Comparison of ENCODE assay signal across 29 cellular contexts in the genomic region with DNA sequence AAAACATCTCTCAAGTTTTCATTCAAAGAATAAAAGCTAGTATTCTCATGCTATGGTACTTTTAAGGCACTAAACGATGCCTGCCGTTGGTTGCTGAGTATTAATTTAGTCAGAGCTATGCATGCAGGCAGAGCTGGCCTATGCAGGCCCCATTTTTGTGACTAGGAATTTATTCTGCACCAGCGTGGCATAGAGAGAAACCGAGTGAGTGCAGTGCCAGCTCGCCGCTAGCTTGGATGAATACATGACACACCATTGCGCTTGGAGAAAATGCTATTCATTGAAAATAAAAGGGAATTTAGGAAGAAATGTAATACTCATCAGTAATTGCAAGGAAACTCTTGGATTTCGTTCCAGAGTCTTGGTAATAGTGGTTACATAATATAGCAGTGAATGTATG.
"Had no signal": no experiment of that assay in that cellular context is flagged by ENCODE, and none has a peak within 500 bp of the region (broad histone marks: within the 10 kb centered on the region; RNA-seq: fewer than 3 reads in every experiment).

No MANE protein-coding gene starts in this region.

- H3K4me3 ChIP-seq: adrenal gland, body of pancreas, breast epithelium had no signal

- DNase-seq: activated CD4-positive, alpha-beta memory T cell treated with anti-CD3 and anti-CD28 coated beads for 36 hours; activated CD4-positive, alpha-beta T cell treated with anti-CD3 and anti-CD28 coated beads for 1 hour; activated CD4-positive, alpha-beta T cell treated with anti-CD3 and anti-CD28 coated beads for 36 hours; activated CD4-positive, alpha-beta T cell treated with anti-CD3 and anti-CD28 coated beads for 48 hours; activated CD4-positive, alpha-beta T cell treated with anti-CD3 and anti-CD28 coated beads, Interleukin-2, amount 10 ng/mL, durations not matched to agents 7 days and 5 days; activated CD4-positive, CD25-positive, alpha-beta regulatory T cell; activated CD8-positive, alpha-beta memory T cell treated with anti-CD3 and anti-CD28 coated beads, Interleukin-2, amount 50 U/mL, for 4 hours; activated CD8-positive, alpha-beta T cell treated with anti-CD3 and anti-CD28 coated beads for 36 hours; activated effector memory CD4-positive, alpha-beta T cell treated with anti-CD3 and anti-CD28 coated beads, Interleukin-2, amount 50 U/mL, for 16 hours; activated gamma-delta T cell treated with Interleukin-2 at 50 U/mL for 16 hours; activated naive CD4-positive, alpha-beta T cell; activated naive CD4-positive, alpha-beta T cell treated with anti-CD3 and anti-CD28 coated beads for 36 hours; activated naive CD4-positive, alpha-beta T cell treated with anti-CD3 and anti-CD28 coated beads, Interleukin-2, amount 50 U/mL, for 16 hours; activated naive CD8-positive, alpha-beta T cell treated with anti-CD3 and anti-CD28 coated beads for 36 hours; activated T-cell treated with anti-CD3 and anti-CD28 coated beads for 4 hours; activated T-cell treated with anti-CD3 and anti-CD28 coated beads, Interleukin-2, amount 50 U/mL, for 1 hour; activated T-cell treated with anti-CD3 and anti-CD28 coated beads, Interleukin-2, amount 50 U/mL, for 4 hours; activated T-cell treated with anti-CD3 and anti-CD28 coated beads, Interleukin-2, amount 50 U/mL, for 72 hours; adrenal gland; amniotic stem cell; aorta; body of pancreas; brain microvascular endothelial cell; central memory CD4-positive, alpha-beta T cell; T-helper 1 cell; T-helper 2 cell; T-helper 9 cell; WERI-Rb-1 had no signal
